In genomic region chrX:49041683-49042529, GRCh38 we compare ENCODE assay signal across 1 cellular context.
TF ChIP-seq lines count a peak whose summit lies in the region.

No MANE protein-coding gene starts in this region.

TF ChIP-seq in GM12878, 131 proteins besides CTCF, POLR2A, EP300 and RAD21:
- TF ChIP-seq ZNF207 (IDR thresholded peaks at IDR 0.05; ENCODE audit: borderline replicate concordance) (no peak), BHLHE40 (IDR thresholded peaks at IDR 0.05; ENCODE audit: borderline replicate concordance in 1 of 2, low read depth in 2 of 2, low read length in 1 of 2) (no peak), EZH2 (IDR thresholded peaks at IDR 0.05; ENCODE audit: borderline replicate concordance, control insufficient read depth, low read depth, low read length) (no peak), TARDBP (IDR thresholded peaks at IDR 0.05; ENCODE audit: borderline replicate concordance) (no peak), ZNF217 (IDR thresholded peaks at IDR 0.05) (no peak), NFIC (IDR thresholded peaks at IDR 0.05; ENCODE audit: low read depth, low read length) (no peak), ELK1 (IDR thresholded peaks at IDR 0.05; ENCODE audit: low read depth, low read length) (no peak), BACH1 (IDR thresholded peaks at IDR 0.05; ENCODE audit: borderline replicate concordance) (no peak), HCFC1 (IDR thresholded peaks at IDR 0.05; ENCODE audit: low read length) (no peak), HSF1 (IDR thresholded peaks at IDR 0.05; ENCODE audit: low read depth, low read length) (no peak), HDAC2 (IDR thresholded peaks at IDR 0.05) (no peak), KAT2A (conservative IDR thresholded peaks at IDR 0.05; ENCODE audit: control insufficient read depth, low read depth, low read length) (no peak), KDM1A (IDR thresholded peaks at IDR 0.05; ENCODE audit: borderline replicate concordance) (no peak)
